ENCODE assay signal across 8 cellular contexts in the genomic region with DNA sequence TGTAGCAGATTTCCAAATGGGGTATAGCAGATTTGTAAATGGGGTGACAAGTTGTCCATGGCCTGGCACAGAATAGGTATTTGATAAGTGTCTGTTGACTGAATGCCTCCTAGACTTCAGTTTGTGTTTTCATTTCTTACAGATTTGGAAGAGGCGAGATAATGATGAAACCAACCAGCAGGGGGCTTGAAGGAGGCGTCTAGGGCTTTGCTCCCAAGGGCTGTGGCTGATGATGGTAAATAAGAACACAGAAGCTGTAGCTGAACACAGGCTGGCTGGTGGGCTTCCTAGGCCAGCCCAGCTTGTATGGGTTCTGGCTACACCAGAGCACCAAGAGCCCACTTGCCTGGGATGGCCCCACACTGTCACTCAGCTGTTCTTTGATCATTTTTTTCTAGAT. TPM values are rescaled to one million over a fixed set of nuclear protein-coding genes. Genes with fewer than 3 reads are reported as not detected.
A peak's percentile ranks its signal among the peaks of the same experiment; 100 is the strongest.
DNase-seq lines count a peak whose midpoint lies in the region; ATAC-seq and TF ChIP-seq lines count a peak whose summit lies in the region.

No MANE protein-coding gene starts in this region.

- H3K4me3 ChIP-seq in LNCaP clone FGC (ENCODE audit: low read depth, low read length) (no peak overlapping the region), body of pancreas (no peak overlapping the region)

- no peak overlapping the region for H3K27ac Mint-ChIP-seq in nephron progenitor cell

- ATAC-seq in body of pancreas (no peak), GM18519 (IDR thresholded peaks at IDR 0.05; ENCODE audit: low FRiP score, unreplicated experiment) (no peak)

- 64 to 83% methylated on average over 2 of the region's 2 CpGs for whole genome bisulfite sequencing in body of pancreas, 2 donors

- no peaks in the 10 kb centered on the region for H3K9me3 Mint-ChIP-seq in nephron progenitor cell

- H3K9me3 ChIP-seq in body of pancreas, result no peaks in the 10 kb centered on the region

- no peaks in the 10 kb centered on the region for H3K4me1 Mint-ChIP-seq in nephron progenitor cell

- H3K27ac ChIP-seq in body of pancreas, result no peak overlapping the region

- H3K27me3 Mint-ChIP-seq in nephron progenitor cell (ENCODE audit: low read depth, poor library complexity), result no peaks in the 10 kb centered on the region

- H3K4me1 ChIP-seq in body of pancreas, result peaks cover 8% of the 10 kb centered on the region

- TF ChIP-seq POLR2A in body of pancreas (IDR thresholded peaks at IDR 0.05), result no peak

- H3K36me3 Mint-ChIP-seq in nephron progenitor cell (ENCODE audit: low read depth), result peaks cover 67% of the 10 kb centered on the region

- no peak overlapping the region for H3K4me3 Mint-ChIP-seq in nephron progenitor cell

- peaks cover 19 to 52% of the 10 kb centered on the region in 2 donors for H3K36me3 ChIP-seq in body of pancreas (replicated peaks in 1 of 2; ENCODE audit: insufficient read depth in 1 of 2, low read depth in 2 of 2)

- no peaks in the 10 kb centered on the region for H3K27me3 ChIP-seq in body of pancreas

- TF ChIP-seq CTCF in LNCaP clone FGC (IDR thresholded peaks at IDR 0.05; ENCODE audit: control insufficient read depth, extremely low read depth, insufficient read depth), result peak; percentile 26
- TF ChIP-seq CTCF in body of pancreas (IDR thresholded peaks at IDR 0.05), result peak in 5 of 7 experiments; percentile 8 to 17 (median 9)
- peak; percentile 2 for TF ChIP-seq CTCF in nephron progenitor cell (IDR thresholded peaks at IDR 0.05)

- intact Hi-C loops in body of pancreas (cut with DNase I), result no loop called here

- DNase-seq in activated CD4-positive, alpha-beta T cell treated with anti-CD3 and anti-CD28 coated beads for 48 hours, result peak; percentile 32
- no peak for DNase-seq in activated CD4-positive, alpha-beta T cell treated with anti-CD3 and anti-CD28 coated beads for 4 hours
- DNase-seq in LNCaP clone FGC (ENCODE audit: low read depth), result no peak
- no peak for DNase-seq in body of pancreas
- no peak for DNase-seq in nephron progenitor cell
- no peak for DNase-seq in T1000 (lab: John Stamatoyannopoulos, UW)
- DNase-seq in NCI-H1417 treated with DMSO at 0.1 percent for 48 hours (lab: John Stamatoyannopoulos, UW), result no peak

RNA-seq across cellular contexts. Expression of a gene that starts 19.4 kb away (rescaled TPM):
- total RNA-seq in body of pancreas, result not detected

RNA-seq across cellular contexts. Expression of a gene that starts 32.6 kb away (rescaled TPM):
- total RNA-seq in body of pancreas, result 100 to 1,000 TPM in 1 of 2 donors, 10 to 100 TPM in 1; 21.3 to 142 TPM

RNA-seq across cellular contexts. Expression of a gene that starts 36.8 kb away (rescaled TPM):
- total RNA-seq in body of pancreas, result 10 to 100 TPM in 1 of 2 donors, 1 to 10 TPM in 1; 9.9 to 14.5 TPM

RNA-seq across cellular contexts. Expression of a gene that starts 45.5 kb away (rescaled TPM):
- total RNA-seq in body of pancreas, result 1 to 10 TPM in 1 of 2 donors, not detected in 1; 5.6 TPM

RNA-seq across cellular contexts. Expression of a gene that starts 46.1 kb away (rescaled TPM):
- total RNA-seq in body of pancreas, result 10 to 100 TPM; 23.1 to 24.4 TPM
